In the genomic region with DNA sequence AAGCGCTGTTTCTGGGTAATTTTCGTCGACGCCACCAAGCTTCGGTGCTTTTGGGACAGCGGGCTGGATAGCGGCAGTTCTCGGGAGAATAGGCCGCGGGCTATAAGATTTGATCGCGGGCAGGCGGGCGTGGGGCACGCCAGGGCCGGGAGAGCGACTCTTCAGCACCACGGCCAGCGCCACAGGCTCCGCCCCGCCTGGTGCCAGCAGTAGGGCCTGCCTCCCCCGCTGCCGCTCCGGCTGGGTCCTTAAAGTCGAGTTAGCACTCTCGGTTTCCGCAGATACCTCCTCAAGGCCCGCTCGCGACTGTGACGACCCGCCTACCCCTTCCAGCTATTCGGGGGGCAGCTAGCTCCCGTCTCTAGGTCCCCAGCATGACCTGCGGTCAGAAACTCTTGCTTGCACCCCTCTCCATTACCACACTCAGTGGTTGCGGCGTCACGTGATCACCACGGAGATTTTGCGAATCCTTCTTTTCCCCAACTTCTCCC, we compare ENCODE assay signal across 8 cellular contexts. TPM values are rescaled to one million over a fixed set of nuclear protein-coding genes. Genes with fewer than 3 reads are reported as not detected.
A peak's percentile ranks its signal among the peaks of the same experiment; 100 is the strongest.
DNase-seq lines count a peak whose midpoint lies in the region; ATAC-seq and TF ChIP-seq lines count a peak whose summit lies in the region.
"Had no signal": no experiment of that assay in that cellular context is flagged by ENCODE, and none has a peak within 500 bp of the region (broad histone marks: within the 10 kb centered on the region; RNA-seq: fewer than 3 reads in every experiment).

No MANE protein-coding gene starts in this region.

- H3K4me2 ChIP-seq in GM23248 (ENCODE audit: unreplicated experiment) = no peak overlapping the region

- TF ChIP-seq CTCF in lung (IDR thresholded peaks at IDR 0.05; ENCODE audit: control extremely low read depth, extremely low read depth) = no peak

- no peak overlapping the region for H2AFZ ChIP-seq in GM23248

- H3K36me3 ChIP-seq in GM23248 (ENCODE audit: low read depth) (no peaks in the 10 kb centered on the region), lung (ENCODE audit: control insufficient read depth in 2 of 2, insufficient read depth in 2 of 2, low read length in 2 of 2) (no peaks in the 10 kb centered on the region)
- H3K36me3 ChIP-seq: ovary had no signal

- H3K27me3 ChIP-seq in GM23248 (replicated peaks; ENCODE audit: insufficient read depth) (peaks cover 17% of the 10 kb centered on the region; the same call in 1 of the 2 replicates), lung (ENCODE audit: control insufficient read depth, insufficient read depth) (peaks cover 6% of the 10 kb centered on the region)
- H3K27me3 ChIP-seq: ovary had no signal

- no peak overlapping the region for H3K9ac ChIP-seq in GM23248

- H4K20me1 ChIP-seq in GM23248 (ENCODE audit: insufficient read depth) = no peaks in the 10 kb centered on the region

- DNase-seq in GM23248 = peak; percentile 49
- DNase-seq in T follicular helper cell (ENCODE audit: low read depth) = peak; percentile 20
- DNase-seq in central memory CD4-positive, alpha-beta T cell = peak; percentile 19
- peak; percentile 43 for DNase-seq in lung (ENCODE audit: low spot score)
- peak; percentile 69 for DNase-seq in stimulated activated naive CD8-positive, alpha-beta T cell treated with anti-CD3 and anti-CD28 coated beads, Interleukin-15, Interleukin-2, amounts not matched to agents 100 U/mL and 50 U/mL, for 24 hours
- no peak for DNase-seq in RKO (ENCODE audit: low spot score)

- H3K4me3 ChIP-seq in GM23248 (no peak overlapping the region), lung (no peak overlapping the region)
- H3K4me3 ChIP-seq: ovary had no signal

- H3K79me2 ChIP-seq in GM23248 (ENCODE audit: insufficient read depth) = no peaks in the 10 kb centered on the region

- no peaks in the 10 kb centered on the region for H3K9me3 ChIP-seq in GM23248 (ENCODE audit: low read depth)
- peaks cover 0 to 22% of the 10 kb centered on the region in 2 donors for H3K9me3 ChIP-seq in lung (ENCODE audit: control insufficient read depth in 2 of 2, insufficient read depth in 1 of 2, low read length in 1 of 2)

- in situ Hi-C loops in GM23248 (cut with MboI) = no loop called here

- no peak overlapping the region for H3K27ac ChIP-seq in GM23248
- no peak overlapping the region for H3K27ac ChIP-seq in lung (ENCODE audit: low read depth in 1 of 2, low read length in 1 of 2)
- H3K27ac ChIP-seq: ovary had no signal

- no peaks in the 10 kb centered on the region for H3K9me2 ChIP-seq in GM23248 (ENCODE audit: insufficient read depth)

- ATAC-seq in lung (ENCODE audit: insufficient read depth, low FRiP score) = peak; percentile 80
- ATAC-seq in stimulated activated naive CD8-positive, alpha-beta T cell treated with anti-CD3 and anti-CD28 coated beads, Interleukin-15, Interleukin-2, amounts not matched to agents 100 U/mL and 50 U/mL, for 24 hours = peak; percentile 75
- no peak for ATAC-seq in HG03196 (IDR thresholded peaks at IDR 0.05; ENCODE audit: unreplicated experiment)

- 5 to 6% methylated on average over 36 to 38 of the region's 40 CpGs for WGBS in GM23248 (ENCODE audit: low coverage in 1 of 2, low lambda C conversion rate in 2 of 2, missing lambda C conversion rate in 2 of 2), 2 experiments
- 1 to 3% methylated on average over 40 of the region's 40 CpGs for WGBS in lung, 2 donors

- no peaks in the 10 kb centered on the region for H3F3A ChIP-seq in GM23248 (ENCODE audit: insufficient read depth)

- H3K4me1 ChIP-seq in GM23248 (ENCODE audit: insufficient read depth) (no peaks in the 10 kb centered on the region), lung (ENCODE audit: control insufficient read depth in 2 of 2, insufficient read depth in 2 of 2, low read length in 2 of 2) (peaks cover 0 to 4% of the 10 kb centered on the region in 2 donors)

RNA-seq across cellular contexts. Expression of a gene that starts 9.4 kb away (rescaled TPM):
- total RNA-seq in GM23248 (2014; rRNA removed; shearing (Covaris generic)) = not detected in 2 replicates
- polyA plus RNA-seq in GM23248 (2016; fragmentation: Nextera tagmentation; extraction: Ambion mirVana) = not detected in 2 replicates
- total RNA-seq in lung = under 1 TPM; 0.09 to 0.17 TPM
- polyA plus RNA-seq in lung = not detected
- total RNA-seq: ovary had no signal
